In genomic region chr7:51249991-51250390, GRCh38 we compare ENCODE assay signal across 23 cellular contexts.
"Had no signal": no experiment of that assay in that cellular context is flagged by ENCODE, and none has a peak within 500 bp of the region (broad histone marks: within the 10 kb centered on the region; RNA-seq: fewer than 3 reads in every experiment).

No MANE protein-coding gene starts in this region.

- FAIRE-seq: bronchial epithelial cell, colon, endothelial cell of umbilical vein, pancreas, small intestine had no signal

- H3K9me3 ChIP-seq: heart left ventricle, pancreas, psoas muscle, sigmoid colon, thoracic aorta, uterus had no signal

- H3K4me1 ChIP-seq: pancreas, uterus had no signal

- H3K4me3 ChIP-seq: heart left ventricle, pancreas, psoas muscle, sigmoid colon, thoracic aorta, uterus had no signal

- H3K27me3 ChIP-seq: heart left ventricle, pancreas, sigmoid colon, uterus had no signal

- ATAC-seq: activated CD8-positive, alpha-beta T cell treated with anti-CD3 and anti-CD28 coated beads for 36 hours; activated naive CD8-positive, alpha-beta T cell treated with anti-CD3 and anti-CD28 coated beads, Interleukin-2, amount 50 U/mL, for 24 hours; activated T-cell treated with anti-CD3 and anti-CD28 coated beads, Interleukin-2, amount 50 U/mL, for 4 hours; activated T-helper 17 cell treated with anti-CD3 and anti-CD28 coated beads, Interleukin-2, amount 50 U/mL, for 72 hours; effector memory CD8-positive, alpha-beta T cell; heart left ventricle; pancreas had no signal

- H3K36me3 ChIP-seq: heart left ventricle, pancreas, sigmoid colon, thoracic aorta, uterus had no signal

- DNase-seq: activated B cell treated with CpG ODN at 0.5 μM for 24 hours; activated CD4-positive, alpha-beta T cell treated with anti-CD3 and anti-CD28 coated beads, Interleukin-2, amount 50 U/mL, for 1 hour; activated CD8-positive, alpha-beta T cell treated with anti-CD3 and anti-CD28 coated beads for 36 hours; activated gamma-delta T cell treated with Interleukin-2 at 50 U/mL for 16 hours; activated naive CD8-positive, alpha-beta T cell treated with anti-CD3 and anti-CD28 coated beads, Interleukin-2, amount 50 U/mL, for 24 hours; activated T-cell treated with anti-CD3 and anti-CD28 coated beads, Interleukin-2, amount 50 U/mL, for 4 hours; dermis blood vessel endothelial cell; effector memory CD8-positive, alpha-beta T cell; heart left ventricle; naive B cell; nephron progenitor cell; pancreas; psoas muscle; sigmoid colon; stimulated activated naive CD4-positive, alpha-beta T cell; T-helper 1 cell; uterus had no signal

- H3K27ac ChIP-seq: heart left ventricle, pancreas, sigmoid colon, thoracic aorta, uterus had no signal
